8 cellular contexts compared by ENCODE assay signal in the genomic region with DNA sequence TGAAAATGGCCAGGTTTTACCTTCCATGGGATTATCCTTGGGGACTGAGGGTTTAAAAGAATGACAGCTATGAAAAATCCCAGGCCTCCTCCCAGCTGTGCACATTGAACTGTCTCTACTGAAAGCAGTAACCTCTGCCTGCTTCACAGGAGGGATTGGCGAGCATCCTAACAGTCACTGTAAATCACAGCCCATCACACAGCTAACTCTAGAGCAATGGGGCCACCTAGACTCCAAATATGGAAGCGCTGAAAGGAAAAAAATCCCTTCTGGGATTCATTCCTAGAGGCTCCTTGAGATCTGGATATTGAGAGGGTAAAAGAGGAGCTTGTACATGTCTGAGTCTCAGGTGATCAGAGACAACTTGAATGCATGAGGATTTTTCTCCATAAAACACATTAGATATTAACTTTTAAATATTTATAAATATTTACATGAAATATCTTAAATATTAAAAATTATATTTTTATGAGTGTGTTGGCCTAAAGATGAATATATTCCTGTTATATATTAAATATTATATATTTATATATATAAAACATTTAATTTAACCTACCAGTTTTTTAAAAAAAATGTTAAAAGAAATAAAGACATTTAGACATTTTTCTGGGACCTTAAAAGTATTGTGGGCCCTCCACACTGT.
DNase-seq lines count a peak whose midpoint lies in the region; ATAC-seq, FAIRE-seq and TF ChIP-seq lines count a peak whose summit lies in the region.

No MANE protein-coding gene starts in this region.

- peaks cover 8 to 9% (median 9%) of the 10 kb centered on the region in 3 donors for H3K27me3 Mint-ChIP-seq in CD14-positive monocyte (ENCODE audit: low read depth in 3 of 3)

- no peak for ATAC-seq in HG03139 (IDR thresholded peaks at IDR 0.05; ENCODE audit: unreplicated experiment)
- ATAC-seq in HG03432 (IDR thresholded peaks at IDR 0.05; ENCODE audit: unreplicated experiment): no peak

- no peak for TF ChIP-seq CTCF in CD14-positive monocyte (IDR thresholded peaks at IDR 0.05)

- H3K9me3 Mint-ChIP-seq in CD14-positive monocyte: no peaks in the 10 kb centered on the region

- no peaks in the 10 kb centered on the region for H3K36me3 Mint-ChIP-seq in CD14-positive monocyte

- intact Hi-C loops in CD14-positive monocyte (cut with micrococcal nuclease): no loop called here

- DNase-seq in NCI-H1417 (lab: John Stamatoyannopoulos, UW) (peak; percentile 45 to 75 (median 65)), NCI-H1417 treated with DMSO at 0.1 percent for 48 hours (lab: John Stamatoyannopoulos, UW) (no peak), NCI-H524 (lab: John Stamatoyannopoulos, UW) (peak; percentile 66 to 93), nucleus accumbens (lab: John Stamatoyannopoulos, UW) (peak in 46 of 56 donors; percentile 4 to 82 (median 50)), CD14-positive monocyte (ENCODE audit: low spot score) (no peak)

- H3K4me1 Mint-ChIP-seq in CD14-positive monocyte: peaks cover 18% of the 10 kb centered on the region

- H3K27ac Mint-ChIP-seq in CD14-positive monocyte: no peak overlapping the region

- H3K4me3 Mint-ChIP-seq in CD14-positive monocyte: no peak overlapping the region

- FAIRE-seq in colon (lab: Jason Lieb, UNC): peak; percentile 78

Comparison
In these comparisons a context has a peak if more than half of its experiments do, and no peak if none do; other contexts are left out.
1. DNase-seq: peak in NCI-H1417 (3 of 3), NCI-H524 (2 of 2) and nucleus accumbens (46 of 56); none in NCI-H1417 treated with DMSO at 0.1 percent for 48 hours (single experiment) and CD14-positive monocyte (single experiment).